30 cellular contexts compared by ENCODE assay signal in the genomic region with DNA sequence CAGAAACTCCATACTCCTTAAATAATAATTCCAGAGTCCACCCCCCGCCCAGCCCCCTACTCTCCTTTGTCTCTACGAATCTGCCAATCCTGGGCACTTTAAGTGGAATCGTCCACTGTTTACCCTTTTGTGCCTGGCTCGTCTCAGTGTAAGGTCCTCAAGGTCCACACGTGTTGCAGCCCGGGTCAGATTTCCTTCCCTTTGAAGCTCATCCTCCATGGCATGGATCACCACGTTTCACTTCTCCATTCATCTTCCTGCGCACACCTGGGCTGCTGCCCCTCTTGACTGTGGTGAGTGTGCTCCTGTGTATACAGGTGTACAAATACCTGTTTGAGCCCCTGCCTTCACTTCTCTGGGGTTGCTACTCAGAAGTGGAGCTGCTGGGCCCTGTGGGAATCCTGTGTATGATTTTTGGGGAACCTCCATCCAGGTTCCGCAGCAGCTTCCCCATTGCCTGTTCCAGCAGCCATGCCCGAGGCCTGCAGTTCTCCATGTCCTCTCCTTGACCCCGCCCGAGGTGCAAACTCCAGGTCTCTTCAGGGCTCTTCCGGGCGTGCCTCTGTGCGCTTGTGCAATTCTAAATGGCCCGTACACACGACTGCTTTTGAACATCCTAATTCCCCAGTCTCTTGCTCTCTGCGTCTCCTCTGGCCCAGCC. TPM values are rescaled to one million over a fixed set of nuclear protein-coding genes. Genes with fewer than 3 reads are reported as not detected.
A peak's percentile ranks its signal among the peaks of the same experiment; 100 is the strongest.
DNase-seq lines count a peak whose midpoint lies in the region; ATAC-seq, FAIRE-seq and TF ChIP-seq lines count a peak whose summit lies in the region.
"Had no signal": no experiment of that assay in that cellular context is flagged by ENCODE, and none has a peak within 500 bp of the region (broad histone marks: within the 10 kb centered on the region; RNA-seq: fewer than 3 reads in every experiment).

No MANE protein-coding gene starts in this region.

- H3K14ac ChIP-seq in H1 (ENCODE audit: insufficient read length) = no peak overlapping the region

- 0 out of 2 replicates have a peak overlapping the region, but pooled peaks have one; percentile 28 for H2AK5ac ChIP-seq in H1 (ENCODE audit: low read depth, low read length)

- H3K4me1 ChIP-seq in GM23338 (ENCODE audit: insufficient read depth) (peaks cover 15% of the 10 kb centered on the region), H1 (replicated peaks in 1 of 4; ENCODE audit: control insufficient read depth in 3 of 4, insufficient read depth in 4 of 4, low read length in 3 of 4) (peaks cover 0 to 18% (median 8%) of the 10 kb centered on the region in 4 experiments; a peak in 5 of 7 replicates), OCI-LY7 (ENCODE audit: insufficient read depth, low read length, poor library complexity, severe bottlenecking) (no peaks in the 10 kb centered on the region)
- H3K4me1 ChIP-seq: ascending aorta, pancreas, right atrium auricular region had no signal

- TF ChIP-seq CTCF in GM23338 (conservative IDR thresholded peaks at IDR 0.05; ENCODE audit: low read depth in 2 of 2) (no peak), H1 (IDR thresholded peaks at IDR 0.05; ENCODE audit: control extremely low read depth in 1 of 3, insufficient read depth in 1 of 3, low read depth in 1 of 3, low read length in 3 of 3) (no peak), OCI-LY7 (conservative IDR thresholded peaks at IDR 0.05; ENCODE audit: low read length) (no peak)

- BruUV-seq in OCI-LY7 (replicated peaks; lab: Mats Ljungman, UMichigan) = no TSS peak

- peak overlapping the region; percentile 66; the same call in 1 of the 2 replicates for H2BK5ac ChIP-seq in H1 (ENCODE audit: low read depth, low read length)

- H4K5ac ChIP-seq in H1 (ENCODE audit: insufficient read length, low read depth, low read length) = no peak overlapping the region

- no peak for FAIRE-seq in H1 (lab: Jason Lieb, UNC)
- FAIRE-seq: pancreas had no signal

- H3K9ac ChIP-seq in H1 (replicated peaks in 1 of 4; ENCODE audit: extremely low read depth in 1 of 4, low read depth in 3 of 4, low read length in 3 of 4) = no peak overlapping the region
- H3K9ac ChIP-seq: SK-N-SH had no signal

- H3K27me3 ChIP-seq in GM23338 (ENCODE audit: insufficient read depth) = no peaks in the 10 kb centered on the region
- H3K27me3 ChIP-seq in H1 (replicated peaks in 1 of 4; ENCODE audit: control insufficient read depth in 3 of 4, extremely low read depth in 1 of 4, insufficient read depth in 3 of 4, low read length in 3 of 4) = peaks cover 0 to 4% (median 0%) of the 10 kb centered on the region in 4 experiments; a peak in 1 of 7 replicates
- H3K27me3 ChIP-seq: ascending aorta, cardiac muscle cell, pancreas, right atrium auricular region had no signal

- H3K4ac ChIP-seq in H1 (replicated peaks; ENCODE audit: insufficient read length, low read depth, low read length) = no peak overlapping the region

- no peak overlapping the region for H3K4me3 ChIP-seq in GM23338
- no peak overlapping the region for H3K4me3 ChIP-seq in H1 (ENCODE audit: extremely low read depth in 1 of 4, insufficient read depth in 2 of 4, low read depth in 3 of 4, low read length in 4 of 4)
- no peak overlapping the region for H3K4me3 ChIP-seq in OCI-LY7 (ENCODE audit: low read depth, low read length, poor library complexity, severe bottlenecking)
- H3K4me3 ChIP-seq: ascending aorta, cardiac muscle cell, coronary artery, pancreas, right atrium auricular region had no signal

- no peak overlapping the region for H2BK120ac ChIP-seq in H1 (replicated peaks; ENCODE audit: low read depth, low read length)

- no peaks in the 10 kb centered on the region for H3K36me3 ChIP-seq in GM23338 (ENCODE audit: insufficient read depth)
- no peaks in the 10 kb centered on the region for H3K36me3 ChIP-seq in H1 (ENCODE audit: control insufficient read depth in 2 of 4, insufficient read depth in 4 of 4, low read length in 3 of 4)
- no peaks in the 10 kb centered on the region for H3K36me3 ChIP-seq in OCI-LY7 (ENCODE audit: insufficient read depth, low read length)
- H3K36me3 ChIP-seq: ascending aorta, cardiac muscle cell, pancreas, right atrium auricular region had no signal

- H2AFZ ChIP-seq in GM23338 (peak overlapping the region; percentile 76), H1 (ENCODE audit: low read length) (0 out of 2 replicates have a peak overlapping the region, but pooled peaks have one; percentile 60), OCI-LY7 (ENCODE audit: low read length) (no peak overlapping the region)

- H3K79me2 ChIP-seq in GM23338 (replicated peaks; ENCODE audit: insufficient read depth) = no peaks in the 10 kb centered on the region
- H3K79me2 ChIP-seq in H1 (ENCODE audit: control insufficient read depth in 1 of 2, insufficient read depth in 2 of 2, low read length in 2 of 2) = no peaks in the 10 kb centered on the region
- H3K79me2 ChIP-seq in OCI-LY7 (ENCODE audit: insufficient read depth, low read depth, low read length) = no peaks in the 10 kb centered on the region

- no peak for DNase-seq in GM23338 (ENCODE audit: low spot score)
- DNase-seq in NCI-H2029 treated with DMSO at 0.1 percent for 48 hours (lab: John Stamatoyannopoulos, UW) = peak; percentile 80
- DNase-seq in H1 (ENCODE audit: low read depth in 1 of 2, low spot score in 2 of 2) = no peak
- no peak for DNase-seq in stimulated activated effector memory CD8-positive, alpha-beta T cell treated with anti-CD3 and anti-CD28 coated beads, Interleukin-12 subunit alpha, Interleukin-12 subunit beta, amount 100 ng/mL, for 72 hours (ENCODE audit: low spot score in 2 of 2)
- DNase-seq in activated effector memory CD4-positive, alpha-beta T cell treated with anti-CD3 and anti-CD28 coated beads, Interleukin-2, amount 50 U/mL, for 16 hours = no peak
- DNase-seq in OCI-LY7 (ENCODE audit: low spot score) = no peak
- DNase-seq: activated CD4-positive, CD25-positive, alpha-beta regulatory T cell treated with anti-CD3 and anti-CD28 coated beads, Interleukin-2, amount 50 U/mL, for 72 hours; activated CD8-positive, alpha-beta T cell treated with anti-CD3 and anti-CD28 coated beads for 36 hours; activated naive CD8-positive, alpha-beta T cell treated with anti-CD3 and anti-CD28 coated beads for 36 hours; effector memory CD4-positive, alpha-beta T cell; islet precursor cell; KBM-7; natural killer cell; NCI-H2227 treated with DMSO at 0.1 percent for 48 hours; NCI-H82; OCI-M1; pancreas; stimulated activated CD4-positive, alpha-beta T cell treated with anti-CD3 and anti-CD28 coated beads, Interleukin-2, amount 100 ng/mL, for 48 hours; T-helper 2 cell had no signal

- H2BK15ac ChIP-seq in H1 (ENCODE audit: low read length) = peak overlapping the region; percentile 81; the same call in 1 of the 2 replicates

- no peaks in the 10 kb centered on the region; the same call in 1 of the 3 replicates for H3K9me3 Mint-ChIP-seq in GM23338
- no peaks in the 10 kb centered on the region for H3K9me3 Mint-ChIP-seq in stimulated activated effector memory CD8-positive, alpha-beta T cell treated with anti-CD3 and anti-CD28 coated beads, Interleukin-12 subunit alpha, Interleukin-12 subunit beta, amount 100 ng/mL, for 72 hours
- H3K9me3 Mint-ChIP-seq: activated CD8-positive, alpha-beta T cell treated with anti-CD3 and anti-CD28 coated beads for 36 hours; activated naive CD8-positive, alpha-beta T cell treated with anti-CD3 and anti-CD28 coated beads for 36 hours; natural killer cell had no signal

- no peak for TF ChIP-seq EP300 in H1 (IDR thresholded peaks at IDR 0.05; ENCODE audit: borderline replicate concordance in 1 of 2, low read depth in 2 of 2, low read length in 2 of 2)

- POLR2A ChIA-PET in H1 (lab: Charles Lee; ENCODE audit: partially characterized antibody) = no interaction called here
- POLR2A ChIA-PET in OCI-LY7 (lab: Charles Lee) = interaction anchor here (0.6 kb wide), 1 partner anchor 66 kb away, joined by 3 read pairs; no protein-coding TSS in a partner anchor

- TF ChIP-seq RAD21 in H1 (IDR thresholded peaks at IDR 0.05 in 1 of 2, conservative IDR thresholded peaks at IDR 0.05 in 1 of 2; ENCODE audit: low read depth in 2 of 2, low read length in 2 of 2) = no peak

- H3K27me3 Mint-ChIP-seq in GM23338 (ENCODE audit: insufficient read depth, low read depth, poor library complexity) = peaks cover 2% of the 10 kb centered on the region

- peaks cover 43% of the 10 kb centered on the region for H3K4me1 Mint-ChIP-seq in GM23338
- peaks cover 8% of the 10 kb centered on the region for H3K4me1 Mint-ChIP-seq in stimulated activated effector memory CD8-positive, alpha-beta T cell treated with anti-CD3 and anti-CD28 coated beads, Interleukin-12 subunit alpha, Interleukin-12 subunit beta, amount 100 ng/mL, for 72 hours

- H3K4me3 Mint-ChIP-seq in GM23338 = no peak overlapping the region; the same call in 2 of the 3 replicates
- no peak overlapping the region for H3K4me3 Mint-ChIP-seq in stimulated activated effector memory CD8-positive, alpha-beta T cell treated with anti-CD3 and anti-CD28 coated beads, Interleukin-12 subunit alpha, Interleukin-12 subunit beta, amount 100 ng/mL, for 72 hours
- H3K4me3 Mint-ChIP-seq: activated CD8-positive, alpha-beta T cell treated with anti-CD3 and anti-CD28 coated beads for 36 hours; activated naive CD8-positive, alpha-beta T cell treated with anti-CD3 and anti-CD28 coated beads for 36 hours; natural killer cell had no signal

- H3K18ac ChIP-seq in H1 (ENCODE audit: extremely low read depth, low read length) = peak overlapping the region; percentile 48; the same call in 1 of the 2 replicates

- WGBS in H1 (ENCODE audit: extremely low coverage in 1 of 2, insufficient coverage in 1 of 2, insufficient read length in 1 of 2, insufficient replicate concordance in 2 of 2, low coverage in 1 of 2, low lambda C conversion rate in 2 of 2, missing lambda C conversion rate in 1 of 2), 2 experiments = 89% methylated on average over 18 of the region's 18 CpGs; no CpG with 5 or more reads in 1 of the 2 experiments

- H3K27ac ChIP-seq in GM23338 (ENCODE audit: low read depth) (no peak overlapping the region), H1 (ENCODE audit: low read depth, low read length) (no peak overlapping the region), OCI-LY7 (ENCODE audit: low read depth, low read length, poor library complexity, severe bottlenecking) (no peak overlapping the region)
- H3K27ac ChIP-seq: ascending aorta, C4-2B, cardiac muscle cell, coronary artery, pancreas, right atrium auricular region had no signal

- peak overlapping the region; percentile 40 for H2BK20ac ChIP-seq in H1 (ENCODE audit: low read length)

- no peaks in the 10 kb centered on the region for H3K23me2 ChIP-seq in H1 (ENCODE audit: low read depth, low read length)

- no peak overlapping the region for H4K8ac ChIP-seq in H1 (ENCODE audit: extremely low read depth, insufficient read depth, low read length)

- H4K91ac ChIP-seq in H1 (replicated peaks; ENCODE audit: insufficient read length, low read length) = no peak overlapping the region

- H3K4me2 ChIP-seq in GM23338 = peak overlapping the region; percentile 41; the same call in 1 of the 2 replicates
- H3K4me2 ChIP-seq in H1 (ENCODE audit: insufficient read depth in 1 of 2, low read depth in 2 of 2, low read length in 2 of 2) = peak overlapping the region in 1 of 2 experiments; percentile 60; a peak in 1 of 4 replicates
- H3K4me2 ChIP-seq in OCI-LY7 (ENCODE audit: low read length) = no peak overlapping the region
- H3K4me2 ChIP-seq: SK-N-SH had no signal

- no peaks in the 10 kb centered on the region for H3K79me1 ChIP-seq in H1 (ENCODE audit: low read depth, low read length)

- H3K9me2 ChIP-seq in GM23338 (ENCODE audit: insufficient read depth) = no peaks in the 10 kb centered on the region
- no peaks in the 10 kb centered on the region for H3K9me2 ChIP-seq in OCI-LY7 (ENCODE audit: insufficient read depth, low read length)
- H3K9me2 ChIP-seq: SK-N-SH had no signal

- no peak overlapping the region for H3K23ac ChIP-seq in H1 (ENCODE audit: insufficient read length)

- H3K36me3 Mint-ChIP-seq in GM23338 (ENCODE audit: low read depth) = no peaks in the 10 kb centered on the region
- no peaks in the 10 kb centered on the region for H3K36me3 Mint-ChIP-seq in stimulated activated effector memory CD8-positive, alpha-beta T cell treated with anti-CD3 and anti-CD28 coated beads, Interleukin-12 subunit alpha, Interleukin-12 subunit beta, amount 100 ng/mL, for 72 hours
- H3K36me3 Mint-ChIP-seq: activated naive CD8-positive, alpha-beta T cell treated with anti-CD3 and anti-CD28 coated beads for 36 hours; natural killer cell had no signal

- no peak overlapping the region for H3K56ac ChIP-seq in H1 (replicated peaks; ENCODE audit: insufficient read length, low read depth, low read length)

- no peaks in the 10 kb centered on the region for H4K20me1 ChIP-seq in GM23338 (replicated peaks; ENCODE audit: insufficient read depth)
- no peaks in the 10 kb centered on the region for H4K20me1 ChIP-seq in H1 (replicated peaks in 1 of 2; ENCODE audit: control insufficient read depth in 1 of 2, insufficient read depth in 2 of 2, low read length in 2 of 2)
- no peaks in the 10 kb centered on the region for H4K20me1 ChIP-seq in OCI-LY7 (ENCODE audit: insufficient read depth, low read length)

- no peaks in the 10 kb centered on the region for H3K9me3 ChIP-seq in H1 (ENCODE audit: insufficient read depth in 2 of 2, low read depth in 1 of 2, low read length in 1 of 2)
- no peaks in the 10 kb centered on the region for H3K9me3 ChIP-seq in OCI-LY7 (ENCODE audit: low read length)
- H3K9me3 ChIP-seq: ascending aorta, pancreas, right atrium auricular region, SK-N-SH had no signal

- CTCF ChIA-PET in H1 (lab: Charles Lee; ENCODE audit: partially characterized antibody) = interaction anchor here (0.6 to 1.2 kb wide), 4 partner anchors 11 to 341 kb away, joined by 3 to 4 read pairs (median 3); no protein-coding TSS in a partner anchor
- CTCF ChIA-PET in OCI-LY7 (lab: Charles Lee; ENCODE audit: unreplicated experiment) = no interaction called here

- H3F3A ChIP-seq in GM23338 (replicated peaks; ENCODE audit: low read depth) = no peaks in the 10 kb centered on the region

- intact Hi-C loops in OCI-LY7 (cut with micrococcal nuclease; ENCODE audit: unreplicated experiment) = no loop called here

- ATAC-seq in GM23338 (no peak), HG03095 (IDR thresholded peaks at IDR 0.05; ENCODE audit: unreplicated experiment) (no peak)
- peak; percentile 13 for ATAC-seq in stimulated activated effector memory CD8-positive, alpha-beta T cell treated with anti-CD3 and anti-CD28 coated beads, Interleukin-12 subunit alpha, Interleukin-12 subunit beta, amount 100 ng/mL, for 72 hours
- ATAC-seq: activated CD8-positive, alpha-beta T cell treated with anti-CD3 and anti-CD28 coated beads for 36 hours; natural killer cell; pancreas had no signal

- peak overlapping the region; percentile 72; the same call in 1 of the 2 replicates for H2BK12ac ChIP-seq in H1 (ENCODE audit: low read depth, low read length)

- H3K27ac Mint-ChIP-seq in GM23338 = peak overlapping the region; percentile 29; the same call in 1 of the 2 replicates
- H3K27ac Mint-ChIP-seq in stimulated activated effector memory CD8-positive, alpha-beta T cell treated with anti-CD3 and anti-CD28 coated beads, Interleukin-12 subunit alpha, Interleukin-12 subunit beta, amount 100 ng/mL, for 72 hours = no peak overlapping the region
- H3K27ac Mint-ChIP-seq: activated CD8-positive, alpha-beta T cell treated with anti-CD3 and anti-CD28 coated beads for 36 hours; activated naive CD8-positive, alpha-beta T cell treated with anti-CD3 and anti-CD28 coated beads for 36 hours; natural killer cell had no signal

- TF ChIP-seq POLR2A in H1 (IDR thresholded peaks at IDR 0.05; ENCODE audit: control extremely low read depth in 1 of 2, low read depth in 2 of 2, low read length in 2 of 2) = no peak

RNA-seq across cellular contexts. Expression of a gene that starts 52.2 kb away (rescaled TPM):
- total RNA-seq in GM23338 (2014; rRNA removed; shearing (Covaris generic)) = not detected in 2 replicates
- 0.19 and 0.21 TPM in 2 replicates for polyA plus RNA-seq in GM23338 (2016; fragmentation: Nextera tagmentation; extraction: Ambion mirVana)
- total RNA-seq in H1 (2021; fragmentation: NEBNext Ultra II Directional; extraction: Animal tissue kit (Norgen Biotek cat#: 25700)) = not detected in 2 replicates
- 0.08 and 0.15 TPM in 2 replicates for polyA plus RNA-seq in H1 (2011; rRNA removed)
- polyA plus RNA-seq in H1 (2011; cell fraction: cytosol; rRNA removed) = 0.06 TPM
- 0.47 TPM for polyA plus RNA-seq in H1 (2011; cell fraction: nucleus; rRNA removed)
- 0.09 TPM in 1 of 4 replicates, not detected in the others for polyA plus RNA-seq in H1 (2012, experiment 1 of 2)
- not detected for polyA plus RNA-seq in H1 (2012, experiment 2 of 2)
- 0.04 TPM for polyA plus RNA-seq in H1 (2013, experiment 1 of 2)
- polyA plus RNA-seq in H1 (2013, experiment 2 of 2) = 0.06 TPM
- polyA minus RNA-seq in H1 (2011; rRNA and poly(A)+ RNA removed) = not detected in 2 replicates
- not detected for polyA minus RNA-seq in H1 (2011; cell fraction: cytosol; rRNA and poly(A)+ RNA removed)
- polyA minus RNA-seq in H1 (2011; cell fraction: nucleus; rRNA and poly(A)+ RNA removed) = not detected
- not detected in 2 replicates for total RNA-seq in OCI-LY7 (2014; rRNA removed; shearing (Covaris generic))
- not detected in 2 replicates for total RNA-seq in OCI-LY7 (2022)
- total RNA-seq: activated CD8-positive, alpha-beta T cell treated with anti-CD3 and anti-CD28 coated beads for 36 hours; activated naive CD8-positive, alpha-beta T cell treated with anti-CD3 and anti-CD28 coated beads for 36 hours; ascending aorta; epithelial cell of proximal tubule; H7; HT1080; MCF 10A; right atrium auricular region had no signal
- polyA plus RNA-seq: SK-N-SH had no signal
